ENCODE assay signal across 14 cellular contexts in genomic region chr22:49958462-49958921, GRCh38. TPM values are rescaled to one million over a fixed set of nuclear protein-coding genes. Genes with fewer than 3 reads are reported as not detected.
DNase-seq lines count a peak whose midpoint lies in the region; TF ChIP-seq lines count a peak whose summit lies in the region.
"Had no signal": no experiment of that assay in that cellular context is flagged by ENCODE, and none has a peak within 500 bp of the region (broad histone marks: within the 10 kb centered on the region; RNA-seq: fewer than 3 reads in every experiment).

No MANE protein-coding gene starts in this region.

- H3K36me3 Mint-ChIP-seq in chondrocyte (ENCODE audit: low read depth) (no peaks in the 10 kb centered on the region), nephron (ENCODE audit: low read depth) (peaks cover 1% of the 10 kb centered on the region)

- H3K27ac Mint-ChIP-seq in chondrocyte (ENCODE audit: unreplicated experiment): no peak overlapping the region
- peak overlapping the region in 2 of 3 experiments; percentile 33 for H3K27ac Mint-ChIP-seq in nephron
- H3K27ac Mint-ChIP-seq: GM23338 had no signal

- H3K27me3 Mint-ChIP-seq in chondrocyte (ENCODE audit: low read depth) (no peaks in the 10 kb centered on the region), nephron (ENCODE audit: low read depth) (peaks cover 4% of the 10 kb centered on the region)

- CTCF ChIA-PET in HEK293 (lab: Yijun Ruan, JAX): interaction anchor here (0.6 to 1.5 kb wide), 2 partner anchors 8 to 72 kb away, joined by 3 to 7 read pairs; no protein-coding TSS in a partner anchor

- POLR2A ChIA-PET in HEK293 (lab: Yijun Ruan, JAX): interaction anchor here (0.6 to 1.7 kb wide), 3 partner anchors 12 to 107 kb away, joined by 3 to 5 read pairs (median 4); no protein-coding TSS in a partner anchor

- H3K36me3 ChIP-seq in BE2C (peaks cover 18% of the 10 kb centered on the region), HEK293 (ENCODE audit: control insufficient read depth in 2 of 2, insufficient read depth in 1 of 2, low read length in 2 of 2) (peaks cover 3 to 19% of the 10 kb centered on the region in 2 experiments)

- H3K4me1 ChIP-seq in BE2C (peaks cover 15% of the 10 kb centered on the region), HEK293 (ENCODE audit: control insufficient read depth, insufficient read depth, low read length) (peaks cover 12% of the 10 kb centered on the region)

- no peaks in the 10 kb centered on the region for H3K9me3 Mint-ChIP-seq in chondrocyte (ENCODE audit: low read depth)
- H3K9me3 Mint-ChIP-seq in nephron: no peaks in the 10 kb centered on the region
- H3K9me3 Mint-ChIP-seq: activated naive CD4-positive, alpha-beta T cell treated with anti-CD3 and anti-CD28 coated beads, Interleukin-2, amount 50 U/mL, for 72 hours; GM23338 had no signal

- H3K4me1 Mint-ChIP-seq in chondrocyte (ENCODE audit: low read depth): peaks cover 5% of the 10 kb centered on the region
- H3K4me1 Mint-ChIP-seq in nephron: peaks cover 11% of the 10 kb centered on the region

- in situ Hi-C loops in GM13977 (cut with MboI; ENCODE audit: low pct_unique_long_range_greater_than_20kb, low sequenced_read_pairs, unreplicated experiment): no loop called here

- no peaks in the 10 kb centered on the region for H3K27me3 ChIP-seq in BE2C
- H3K27me3 ChIP-seq: colonic mucosa had no signal

- TF ChIP-seq CTCF in BE2C (IDR thresholded peaks at IDR 0.05; ENCODE audit: low read depth, low read length) (no peak), HEK293 (tag by site-specific recombination; IDR thresholded peaks at IDR 0.05) (no peak), chondrocyte (IDR thresholded peaks at IDR 0.05) (no peak), nephron (IDR thresholded peaks at IDR 0.05; ENCODE audit: unreplicated experiment in 3 of 3) (no peak), GM13977 (IDR thresholded peaks at IDR 0.05; ENCODE audit: extremely low read depth, insufficient read depth, missing control alignments) (no peak)

- no peak overlapping the region for H3K27ac ChIP-seq in HEK293 (ENCODE audit: extremely low read depth, low read depth, low read length)

- H3K4me3 Mint-ChIP-seq in chondrocyte (ENCODE audit: unreplicated experiment): peak overlapping the region; percentile 6
- H3K4me3 Mint-ChIP-seq in nephron: peak overlapping the region; percentile 67 to 75 (median 72)

- DNase-seq in BE2C: peak; percentile 4
- DNase-seq in chondrocyte (ENCODE audit: low spot score): no peak
- no peak for DNase-seq in GM13977 (ENCODE audit: low spot score)
- no peak for DNase-seq in SHP77 (lab: John Stamatoyannopoulos, UW)
- DNase-seq in effector CD8-positive, alpha-beta T cell (lab: John Stamatoyannopoulos, UW): no peak
- DNase-seq in SIG-M5 treated with dmso at 0.1 percent for 504 hours (lab: John Stamatoyannopoulos, UW; ENCODE audit: unreplicated experiment): no peak
- DNase-seq: colonic mucosa; NCI-H69; SHP77 treated with DMSO at 0.1 percent for 48 hours; stimulated activated CD8-positive, alpha-beta memory T cell treated with anti-CD3 and anti-CD28 coated beads, Interleukin-4, amount 100 ng/mL, for 48 hours had no signal

- H3K4me3 ChIP-seq in BE2C (ENCODE audit: low read depth, low read length) (no peak overlapping the region), HEK293 (ENCODE audit: low read depth, low read length) (no peak overlapping the region)
- H3K4me3 ChIP-seq: colonic mucosa, GM23338 had no signal

- H3K9me3 ChIP-seq in BE2C: no peaks in the 10 kb centered on the region
- H3K9me3 ChIP-seq in HEK293 (ENCODE audit: control insufficient read depth, insufficient read depth, low read depth, low read length): no peaks in the 10 kb centered on the region
- H3K9me3 ChIP-seq: colonic mucosa had no signal

TF ChIP-seq in HEK293, 187 proteins besides CTCF, POLR2A, EP300 and RAD21:
- TF ChIP-seq ZNF335 (tag by site-specific recombination; conservative IDR thresholded peaks at IDR 0.05): peak; percentile 49
- TF ChIP-seq ZNF449 (tag by site-specific recombination; IDR thresholded peaks at IDR 0.05): no peak
- TF ChIP-seq YY1 (tag by site-specific recombination; IDR thresholded peaks at IDR 0.05): no peak

RNA-seq across cellular contexts. Expression of gene PIM3, which starts 2.1 kb away (rescaled TPM):
- polyA plus RNA-seq in BE2C (2012; ENCODE audit: insufficient read depth, insufficient read length, low read depth): 286 TPM
- 12.0 to 18.2 TPM (median 16.8 TPM) in 3 replicates for total RNA-seq in chondrocyte

RNA-seq across cellular contexts. Expression of gene CRELD2, which starts 40.1 kb away (rescaled TPM):
- 33.2 TPM for polyA plus RNA-seq in BE2C (2012; ENCODE audit: insufficient read depth, insufficient read length, low read depth)
- total RNA-seq in chondrocyte: 44.3 to 117 TPM (median 49.9 TPM) in 3 replicates

RNA-seq across cellular contexts. Expression of gene ALG12, which starts 40.3 kb away (rescaled TPM):
- polyA plus RNA-seq in BE2C (2012; ENCODE audit: insufficient read depth, insufficient read length, low read depth): 36.3 TPM
- 18.7 to 27.3 TPM (median 20.6 TPM) in 3 replicates for total RNA-seq in chondrocyte

RNA-seq across cellular contexts. Expression of gene IL17REL, which starts 54.1 kb away (rescaled TPM):
- polyA plus RNA-seq in BE2C (2012; ENCODE audit: insufficient read depth, insufficient read length, low read depth): not detected
- 0.17 to 0.23 TPM in 2 of 3 replicates, not detected in the other for total RNA-seq in chondrocyte
- polyA plus RNA-seq: GM23338 had no signal
